8 cellular contexts compared by ENCODE assay signal in genomic region chr1:84724128-84724860, GRCh38. TPM values are rescaled to one million over a fixed set of nuclear protein-coding genes. Genes with fewer than 3 reads are reported as not detected.
A peak's percentile ranks its signal among the peaks of the same experiment; 100 is the strongest.
DNase-seq lines count a peak whose midpoint lies in the region; ATAC-seq and TF ChIP-seq lines count a peak whose summit lies in the region.

No MANE protein-coding gene starts in this region.

- no peaks in the 10 kb centered on the region for H3K4me1 Mint-ChIP-seq in CD4-positive, alpha-beta T cell (ENCODE audit: low read depth)

- peak; percentile 26 to 59 (median 36) for DNase-seq in CD4-positive, alpha-beta T cell
- peak; percentile 42 for DNase-seq in HT-29 (ENCODE audit: low spot score)
- peak; percentile 28 for DNase-seq in activated T-cell treated with anti-CD3 and anti-CD28 coated beads for 4 hours
- peak; percentile 75 for DNase-seq in islet precursor cell
- DNase-seq in stimulated activated naive CD8-positive, alpha-beta T cell treated with anti-CD3 and anti-CD28 coated beads, Interleukin-15, Interleukin-2, amounts not matched to agents 100 U/mL and 50 U/mL, for 24 hours = peak; percentile 65
- DNase-seq in ascending aorta (ENCODE audit: low spot score in 2 of 2) = no peak
- no peak for DNase-seq in NCI-H2171 treated with DMSO at 0.1 percent for 48 hours (lab: John Stamatoyannopoulos, UW)

- peaks cover 0 to 17% of the 10 kb centered on the region in 2 donors for H3K4me1 ChIP-seq in ascending aorta

- H3K36me3 ChIP-seq in ascending aorta = no peaks in the 10 kb centered on the region

- H3K27ac ChIP-seq in CD4-positive, alpha-beta T cell (ENCODE audit: low read depth, low read length) = no peak overlapping the region
- no peak overlapping the region for H3K27ac ChIP-seq in ascending aorta

- peaks cover 3% of the 10 kb centered on the region for H3K27me3 Mint-ChIP-seq in CD4-positive, alpha-beta T cell

- H3K9me3 Mint-ChIP-seq in CD4-positive, alpha-beta T cell = no peaks in the 10 kb centered on the region

- no peaks in the 10 kb centered on the region for H3K9me3 ChIP-seq in CD4-positive, alpha-beta T cell (ENCODE audit: control insufficient read depth, low read length)
- no peaks in the 10 kb centered on the region for H3K9me3 ChIP-seq in ascending aorta

- H3K36me3 Mint-ChIP-seq in CD4-positive, alpha-beta T cell (ENCODE audit: low read depth) = no peaks in the 10 kb centered on the region

- peak; percentile 49 for TF ChIP-seq CTCF in CD4-positive, alpha-beta T cell (IDR thresholded peaks at IDR 0.05)
- no peak for TF ChIP-seq CTCF in ascending aorta (IDR thresholded peaks at IDR 0.05)

- CTCF ChIA-PET in CD4-positive, alpha-beta T cell (lab: Charles Lee) = interaction anchor here (1.1 to 2.2 kb wide), 6 partner anchors 9 to 583 kb away, joined by 3 to 14 read pairs (median 4); no protein-coding TSS in a partner anchor

- POLR2A ChIA-PET in CD4-positive, alpha-beta T cell (lab: Charles Lee) = no interaction called here

- H3K4me3 Mint-ChIP-seq in CD4-positive, alpha-beta T cell = no peak overlapping the region

- no peak overlapping the region for H3K27ac Mint-ChIP-seq in CD4-positive, alpha-beta T cell

- intact Hi-C loops in CD4-positive, alpha-beta T cell (cut with DNase I, micrococcal nuclease) = loop anchor here (1.0 to 10.0 kb wide), 3 partner anchors 52 to 282 kb away; no protein-coding TSS in a partner anchor
- intact Hi-C loops in ascending aorta (cut with DNase I) = no loop called here

- H3K4me3 ChIP-seq in ascending aorta = no peak overlapping the region

- no peaks in the 10 kb centered on the region for H3K27me3 ChIP-seq in CD4-positive, alpha-beta T cell (ENCODE audit: control insufficient read depth, insufficient read depth, low read length)
- H3K27me3 ChIP-seq in ascending aorta = no peaks in the 10 kb centered on the region

- peak; percentile 67 for ATAC-seq in CD4-positive, alpha-beta T cell (ENCODE audit: poor library complexity)
- ATAC-seq in stimulated activated naive CD8-positive, alpha-beta T cell treated with anti-CD3 and anti-CD28 coated beads, Interleukin-15, Interleukin-2, amounts not matched to agents 100 U/mL and 50 U/mL, for 24 hours = no peak
- no peak for ATAC-seq in GM21576 (IDR thresholded peaks at IDR 0.05; ENCODE audit: unreplicated experiment)

RNA-seq across cellular contexts. Expression of gene SSX2IP, which starts 34.0 kb away (rescaled TPM):
- 1 to 10 TPM; 5.5 to 6.0 TPM for total RNA-seq in CD4-positive, alpha-beta T cell
- 4.4 and 6.1 TPM in 2 replicates for total RNA-seq in HT-29 (2014; rRNA removed; shearing (Covaris generic))
- total RNA-seq in ascending aorta = 2.3 TPM

Comparison
In these comparisons a context has a peak if more than half of its experiments do, and no peak if none do; other contexts are left out.
1. DNase-seq: peak in CD4-positive, alpha-beta T cell (10 of 10), HT-29 (single experiment), activated T-cell treated with anti-CD3 and anti-CD28 coated beads for 4 hours (single experiment), islet precursor cell (single experiment) and stimulated activated naive CD8-positive, alpha-beta T cell treated with anti-CD3 and anti-CD28 coated beads, Interleukin-15, Interleukin-2, amounts not matched to agents 100 U/mL and 50 U/mL, for 24 hours (single experiment); none in ascending aorta (0 of 2) and NCI-H2171 treated with DMSO at 0.1 percent for 48 hours (single experiment).